9 cellular contexts compared by ENCODE assay signal in the genomic region with DNA sequence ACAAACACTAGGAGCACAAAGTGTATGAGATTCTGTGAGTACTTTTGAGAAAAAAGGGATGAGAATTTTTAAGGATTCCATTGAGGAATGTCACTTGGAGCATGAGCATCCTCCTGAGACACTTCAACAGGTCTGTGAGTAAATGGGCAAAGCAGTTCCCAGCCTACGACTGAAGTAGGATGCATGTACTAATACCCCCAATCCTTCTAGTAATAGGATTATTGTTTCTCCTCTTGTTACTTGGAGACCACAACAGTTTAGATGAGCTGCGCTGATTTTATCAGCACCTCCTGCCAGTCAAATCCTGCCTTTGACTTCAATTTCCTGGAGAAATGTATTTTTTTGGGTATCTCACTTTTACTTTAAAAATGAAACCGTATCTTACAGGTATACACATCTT. TPM values are rescaled to one million over a fixed set of nuclear protein-coding genes. Genes with fewer than 3 reads are reported as not detected.
A peak's percentile ranks its signal among the peaks of the same experiment; 100 is the strongest.
DNase-seq lines count a peak whose midpoint lies in the region; ATAC-seq and TF ChIP-seq lines count a peak whose summit lies in the region.
"Had no signal": no experiment of that assay in that cellular context is flagged by ENCODE, and none has a peak within 500 bp of the region (broad histone marks: within the 10 kb centered on the region; RNA-seq: fewer than 3 reads in every experiment).

No MANE protein-coding gene starts in this region.

- no peaks in the 10 kb centered on the region for H3K27me3 Mint-ChIP-seq in activated CD4-positive, alpha-beta T cell treated with anti-CD3 and anti-CD28 coated beads, Interleukin-2, amount 10 ng/mL, durations not matched to agents 7 days and 5 days
- H3K27me3 Mint-ChIP-seq in activated CD4-positive, alpha-beta memory T cell treated with anti-CD3 and anti-CD28 coated beads, Interleukin-2, amount 10 ng/mL, durations not matched to agents 7 days and 5 days: peaks cover 3% of the 10 kb centered on the region

- POLR2A ChIA-PET in activated CD4-positive, alpha-beta T cell treated with anti-CD3 and anti-CD28 coated beads, Interleukin-2, amount 10 ng/mL, durations not matched to agents 7 days and 5 days (lab: Charles Lee): no interaction called here
- POLR2A ChIA-PET in activated CD4-positive, alpha-beta memory T cell treated with anti-CD3 and anti-CD28 coated beads, Interleukin-2, amount 10 ng/mL, durations not matched to agents 7 days and 5 days (lab: Charles Lee): interaction anchor here (1.1 kb wide), 1 partner anchor 90 kb away, joined by 5 read pairs; no protein-coding TSS in a partner anchor

- WGBS in thyroid gland, 2 donors: 22 to 31% methylated on average over 3 of the region's 3 CpGs

- H3K36me3 ChIP-seq in thyroid gland: no peaks in the 10 kb centered on the region

- H3K27me3 ChIP-seq in thyroid gland: no peaks in the 10 kb centered on the region

- no peaks in the 10 kb centered on the region for H3K9me3 ChIP-seq in thyroid gland

- peak overlapping the region; percentile 88 for H3K27ac Mint-ChIP-seq in activated CD4-positive, alpha-beta T cell treated with anti-CD3 and anti-CD28 coated beads, Interleukin-2, amount 10 ng/mL, durations not matched to agents 7 days and 5 days
- no peak overlapping the region for H3K27ac Mint-ChIP-seq in activated CD4-positive, alpha-beta memory T cell treated with anti-CD3 and anti-CD28 coated beads, Interleukin-2, amount 10 ng/mL, durations not matched to agents 7 days and 5 days

- peak overlapping the region; percentile 93 for H3K4me3 Mint-ChIP-seq in activated CD4-positive, alpha-beta T cell treated with anti-CD3 and anti-CD28 coated beads, Interleukin-2, amount 10 ng/mL, durations not matched to agents 7 days and 5 days
- H3K4me3 Mint-ChIP-seq in activated CD4-positive, alpha-beta memory T cell treated with anti-CD3 and anti-CD28 coated beads, Interleukin-2, amount 10 ng/mL, durations not matched to agents 7 days and 5 days: peak overlapping the region; percentile 90

- H3K36me3 Mint-ChIP-seq in activated CD4-positive, alpha-beta T cell treated with anti-CD3 and anti-CD28 coated beads, Interleukin-2, amount 10 ng/mL, durations not matched to agents 7 days and 5 days (ENCODE audit: low read depth): peaks cover 1% of the 10 kb centered on the region
- H3K36me3 Mint-ChIP-seq in activated CD4-positive, alpha-beta memory T cell treated with anti-CD3 and anti-CD28 coated beads, Interleukin-2, amount 10 ng/mL, durations not matched to agents 7 days and 5 days (ENCODE audit: low read depth): peaks cover 10% of the 10 kb centered on the region

- no peak for ATAC-seq in GM21528 (IDR thresholded peaks at IDR 0.05; ENCODE audit: low FRiP score, unreplicated experiment)

- peaks cover 18% of the 10 kb centered on the region for H3K4me1 Mint-ChIP-seq in activated CD4-positive, alpha-beta T cell treated with anti-CD3 and anti-CD28 coated beads, Interleukin-2, amount 10 ng/mL, durations not matched to agents 7 days and 5 days
- peaks cover 21% of the 10 kb centered on the region for H3K4me1 Mint-ChIP-seq in activated CD4-positive, alpha-beta memory T cell treated with anti-CD3 and anti-CD28 coated beads, Interleukin-2, amount 10 ng/mL, durations not matched to agents 7 days and 5 days

- peaks cover 4% of the 10 kb centered on the region in 2 donors for H3K4me1 ChIP-seq in thyroid gland

- H3K9me3 Mint-ChIP-seq in activated CD4-positive, alpha-beta T cell treated with anti-CD3 and anti-CD28 coated beads, Interleukin-2, amount 10 ng/mL, durations not matched to agents 7 days and 5 days: peaks cover 3% of the 10 kb centered on the region
- H3K9me3 Mint-ChIP-seq in activated CD4-positive, alpha-beta memory T cell treated with anti-CD3 and anti-CD28 coated beads, Interleukin-2, amount 10 ng/mL, durations not matched to agents 7 days and 5 days: peaks cover 2% of the 10 kb centered on the region

- no peak overlapping the region for H3K27ac ChIP-seq in thyroid gland

- no peak for TF ChIP-seq CTCF in thyroid gland (IDR thresholded peaks at IDR 0.05)

- peak; percentile 27 for DNase-seq in activated CD4-positive, alpha-beta T cell treated with anti-CD3 and anti-CD28 coated beads, Interleukin-2, amount 10 ng/mL, durations not matched to agents 7 days and 5 days
- no peak for DNase-seq in activated CD4-positive, alpha-beta T cell treated with anti-CD3 and anti-CD28 coated beads, Interleukin-2, amount 50 U/mL, for 1 hour
- DNase-seq in activated CD4-positive, alpha-beta memory T cell treated with anti-CD3 and anti-CD28 coated beads, Interleukin-2, amount 10 ng/mL, durations not matched to agents 7 days and 5 days: no peak
- peak; percentile 6 for DNase-seq in iris pigment epithelial cell (ENCODE audit: low read depth)
- no peak for DNase-seq in thyroid gland
- no peak for DNase-seq in NCI-H2107 (lab: John Stamatoyannopoulos, UW)
- no peak for DNase-seq in cerebellum (ENCODE audit: low spot score)
- DNase-seq: EL had no signal

- intact Hi-C loops in thyroid gland (cut with DNase I): no loop called here

- CTCF ChIA-PET in activated CD4-positive, alpha-beta T cell treated with anti-CD3 and anti-CD28 coated beads, Interleukin-2, amount 10 ng/mL, durations not matched to agents 7 days and 5 days (lab: Charles Lee): interaction anchor here (1.2 kb wide), 1 partner anchor 9 kb away, joined by 3 read pairs; no protein-coding TSS in a partner anchor
- CTCF ChIA-PET in activated CD4-positive, alpha-beta memory T cell treated with anti-CD3 and anti-CD28 coated beads, Interleukin-2, amount 10 ng/mL, durations not matched to agents 7 days and 5 days (lab: Charles Lee): interaction anchor here (0.9 to 1.7 kb wide), 2 partner anchors 20 to 22 kb away, joined by 3 to 10 read pairs; a partner anchor contains a TSS

- TF ChIP-seq POLR2A in thyroid gland (IDR thresholded peaks at IDR 0.05): no peak

- peak overlapping the region; percentile 45 to 72 (median 50) for H3K4me3 ChIP-seq in thyroid gland (replicated peaks in 1 of 3)

RNA-seq across cellular contexts. Expression of a gene that starts 0.8 kb away (rescaled TPM):
- 10 to 100 TPM in 1 of 2 experiments, 1 to 10 TPM in 1; 8.9 to 10.1 TPM for total RNA-seq in activated CD4-positive, alpha-beta T cell treated with anti-CD3 and anti-CD28 coated beads, Interleukin-2, amount 10 ng/mL, durations not matched to agents 7 days and 5 days
- total RNA-seq in activated CD4-positive, alpha-beta memory T cell treated with anti-CD3 and anti-CD28 coated beads, Interleukin-2, amount 10 ng/mL, durations not matched to agents 7 days and 5 days: 10 to 100 TPM; 13.7 to 14.0 TPM
- total RNA-seq in thyroid gland (10 to 100 TPM; 59.2 to 84.8 (median 73.1) TPM), cerebellum (68.3 TPM)

RNA-seq across cellular contexts. Expression of a gene that starts 21.0 kb away (rescaled TPM):
- 10 to 100 TPM; 10.8 to 13.2 TPM for total RNA-seq in activated CD4-positive, alpha-beta T cell treated with anti-CD3 and anti-CD28 coated beads, Interleukin-2, amount 10 ng/mL, durations not matched to agents 7 days and 5 days
- total RNA-seq in activated CD4-positive, alpha-beta memory T cell treated with anti-CD3 and anti-CD28 coated beads, Interleukin-2, amount 10 ng/mL, durations not matched to agents 7 days and 5 days: 10 to 100 TPM in 1 of 2 experiments, 1 to 10 TPM in 1; 9.7 to 11.5 TPM
- total RNA-seq in thyroid gland (10 to 100 TPM in 3 of 4 donors, 1 to 10 TPM in 1; 8.7 to 23.5 (median 12.8) TPM), cerebellum (9.0 TPM)

Comparison
In these comparisons a context has a peak if more than half of its experiments do, and no peak if none do; other contexts are left out.
1. DNase-seq: peak in activated CD4-positive, alpha-beta T cell treated with anti-CD3 and anti-CD28 coated beads, Interleukin-2, amount 10 ng/mL, durations not matched to agents 7 days and 5 days (single experiment) and iris pigment epithelial cell (single experiment); none in activated CD4-positive, alpha-beta T cell treated with anti-CD3 and anti-CD28 coated beads, Interleukin-2, amount 50 U/mL, for 1 hour (single experiment), activated CD4-positive, alpha-beta memory T cell treated with anti-CD3 and anti-CD28 coated beads, Interleukin-2, amount 10 ng/mL, durations not matched to agents 7 days and 5 days (single experiment), thyroid gland (0 of 2), NCI-H2107 (single experiment) and cerebellum (single experiment).